21 cellular contexts compared by ENCODE assay signal in genomic region chr10:104416851-104417250, GRCh38.
"Had no signal": no experiment of that assay in that cellular context is flagged by ENCODE, and none has a peak within 500 bp of the region (broad histone marks: within the 10 kb centered on the region; RNA-seq: fewer than 3 reads in every experiment).

No MANE protein-coding gene starts in this region.

- H2AFZ ChIP-seq: hepatocyte had no signal

- H3K9me3 Mint-ChIP-seq: natural killer cell; stimulated activated memory B cell treated with anti-CD40 and anti-IgM and Interleukin-4, amounts not matched to agents 10 μg/mL and 1 μg/mL and 100 μg/mL, for 72 hours; stimulated activated naive CD8-positive, alpha-beta T cell treated with anti-CD3 and anti-CD28 coated beads, Interleukin-15, Interleukin-2, amounts not matched to agents 100 ng/mL and 50 ng/mL, for 24 hours had no signal

- H3K4me1 Mint-ChIP-seq: neural crest cell; stimulated activated memory B cell treated with anti-CD40 and anti-IgM and Interleukin-4, amounts not matched to agents 10 μg/mL and 1 μg/mL and 100 μg/mL, for 72 hours had no signal

- H3K27ac ChIP-seq: colonic mucosa, esophagus squamous epithelium, hepatocyte, pancreas, tibial artery, vagina had no signal

- DNase-seq: colonic mucosa; dermis blood vessel endothelial cell; esophagus squamous epithelium; head of caudate nucleus; mammary epithelial cell; mucosa of descending colon; natural killer cell; occipital lobe; pancreas; right cardiac atrium; small intestine; stimulated activated CD4-positive, alpha-beta T cell treated with anti-CD3 and anti-CD28 coated beads, Interleukin-12 subunit alpha, Interleukin-12 subunit beta, amount 100 ng/mL, for 4 hours; stimulated activated CD4-positive, alpha-beta T cell treated with anti-CD3 and anti-CD28 coated beads, Interleukin-4, amount 100 ng/mL, for 24 hours; tibial artery; upper lobe of left lung had no signal

- H3K36me3 Mint-ChIP-seq: natural killer cell; stimulated activated memory B cell treated with anti-CD40 and anti-IgM and Interleukin-4, amounts not matched to agents 10 μg/mL and 1 μg/mL and 100 μg/mL, for 72 hours had no signal

- H3K27ac Mint-ChIP-seq: progenitor cell of endocrine pancreas; stimulated activated memory B cell treated with anti-CD40 and anti-IgM and Interleukin-4, amounts not matched to agents 10 μg/mL and 1 μg/mL and 100 μg/mL, for 72 hours; stimulated activated naive CD8-positive, alpha-beta T cell treated with anti-CD3 and anti-CD28 coated beads, Interleukin-15, Interleukin-2, amounts not matched to agents 100 ng/mL and 50 ng/mL, for 24 hours had no signal

- H3K4me2 ChIP-seq: hepatocyte had no signal

- H3K9me3 ChIP-seq: colonic mucosa, esophagus squamous epithelium, mucosa of descending colon, pancreas, tibial artery, upper lobe of left lung, vagina had no signal

- H3K4me3 Mint-ChIP-seq: natural killer cell; neural crest cell; stimulated activated memory B cell treated with anti-CD40 and anti-IgM and Interleukin-4, amounts not matched to agents 10 μg/mL and 1 μg/mL and 100 μg/mL, for 72 hours; stimulated activated naive CD8-positive, alpha-beta T cell treated with anti-CD3 and anti-CD28 coated beads, Interleukin-15, Interleukin-2, amounts not matched to agents 100 ng/mL and 50 ng/mL, for 24 hours had no signal

- H3K79me2 ChIP-seq: hepatocyte had no signal

- H3K27me3 Mint-ChIP-seq: progenitor cell of endocrine pancreas had no signal

- ATAC-seq: mucosa of descending colon; pancreas; right cardiac atrium; stimulated activated memory B cell treated with anti-CD40 and anti-IgM and Interleukin-4, amounts not matched to agents 10 μg/mL and 1 μg/mL and 100 μg/mL, for 72 hours had no signal

- H3K4me3 ChIP-seq: colonic mucosa, esophagus squamous epithelium, hepatocyte, mucosa of descending colon, pancreas, tibial artery, upper lobe of left lung, vagina had no signal

- H3K36me3 ChIP-seq: colonic mucosa, esophagus squamous epithelium, pancreas, tibial artery, upper lobe of left lung, vagina had no signal

- H3K4me1 ChIP-seq: colonic mucosa, esophagus squamous epithelium, pancreas, tibial artery, upper lobe of left lung, vagina had no signal

- H3K27me3 ChIP-seq: colonic mucosa, esophagus squamous epithelium, hepatocyte, pancreas, tibial artery, upper lobe of left lung, vagina had no signal
